ENCODE assay signal across 9 cellular contexts in genomic region chr3:129118745-129119144, GRCh38. TPM values are rescaled to one million over a fixed set of nuclear protein-coding genes. Genes with fewer than 3 reads are reported as not detected.
DNase-seq lines count a peak whose midpoint lies in the region; ATAC-seq and TF ChIP-seq lines count a peak whose summit lies in the region.
"Had no signal": no experiment of that assay in that cellular context is flagged by ENCODE, and none has a peak within 500 bp of the region (broad histone marks: within the 10 kb centered on the region; RNA-seq: fewer than 3 reads in every experiment).

No MANE protein-coding gene starts in this region.

- H3K36me3 ChIP-seq in iPS-20b (ENCODE audit: insufficient read depth, low read depth, low read length) (no peaks in the 10 kb centered on the region), suprapubic skin (no peaks in the 10 kb centered on the region)
- H3K36me3 ChIP-seq: cardiac muscle cell had no signal

- H3K27me3 ChIP-seq in iPS-20b (ENCODE audit: insufficient read depth, low read length) (no peaks in the 10 kb centered on the region), suprapubic skin (no peaks in the 10 kb centered on the region)
- H3K27me3 ChIP-seq: cardiac muscle cell had no signal

- no peak for ATAC-seq in activated CD8-positive, alpha-beta memory T cell treated with anti-CD3 and anti-CD28 coated beads, Interleukin-2, amount 10 ng/mL, durations not matched to agents 7 days and 5 days

- TF ChIP-seq POLR2A in suprapubic skin (IDR thresholded peaks at IDR 0.05): no peak

- TF ChIP-seq CTCF in suprapubic skin (IDR thresholded peaks at IDR 0.05): no peak

- H3K4me1 ChIP-seq in iPS-20b (ENCODE audit: insufficient read depth, low read length) (peaks cover 35% of the 10 kb centered on the region), suprapubic skin (peaks cover 33% of the 10 kb centered on the region)

- peak overlapping the region; percentile 83; the same call in 1 of the 2 replicates for H3K9ac ChIP-seq in iPS-20b (ENCODE audit: low read depth, low read length)

- 79% methylated on average over 5 of the region's 5 CpGs for WGBS in suprapubic skin

- H3K9me3 ChIP-seq in iPS-20b (ENCODE audit: insufficient read depth, low read depth, low read length) (no peaks in the 10 kb centered on the region), suprapubic skin (no peaks in the 10 kb centered on the region)

- peak overlapping the region; percentile 97 for H3K27ac Mint-ChIP-seq in activated CD8-positive, alpha-beta memory T cell treated with anti-CD3 and anti-CD28 coated beads, Interleukin-2, amount 10 ng/mL, durations not matched to agents 7 days and 5 days

- H3K36me3 Mint-ChIP-seq in activated CD8-positive, alpha-beta memory T cell treated with anti-CD3 and anti-CD28 coated beads, Interleukin-2, amount 10 ng/mL, durations not matched to agents 7 days and 5 days: peaks cover 27% of the 10 kb centered on the region

- no peak overlapping the region for H3K27ac ChIP-seq in iPS-20b (ENCODE audit: low read length)
- no peak overlapping the region for H3K27ac ChIP-seq in suprapubic skin
- H3K27ac ChIP-seq: cardiac muscle cell had no signal

- H3K27me3 Mint-ChIP-seq in activated CD8-positive, alpha-beta memory T cell treated with anti-CD3 and anti-CD28 coated beads, Interleukin-2, amount 10 ng/mL, durations not matched to agents 7 days and 5 days: no peaks in the 10 kb centered on the region

- no peaks in the 10 kb centered on the region for H3K9me3 Mint-ChIP-seq in activated CD8-positive, alpha-beta memory T cell treated with anti-CD3 and anti-CD28 coated beads, Interleukin-2, amount 10 ng/mL, durations not matched to agents 7 days and 5 days (ENCODE audit: low read depth)

- CTCF ChIA-PET in activated CD8-positive, alpha-beta memory T cell treated with anti-CD3 and anti-CD28 coated beads, Interleukin-2, amount 10 ng/mL, durations not matched to agents 7 days and 5 days (lab: Charles Lee): interaction anchor here (0.7 to 6.1 kb wide), 15 partner anchors 10 to 148 kb away, joined by 3 to 45 read pairs (median 3); no protein-coding TSS in a partner anchor

- peaks cover 69% of the 10 kb centered on the region for H3K4me1 Mint-ChIP-seq in activated CD8-positive, alpha-beta memory T cell treated with anti-CD3 and anti-CD28 coated beads, Interleukin-2, amount 10 ng/mL, durations not matched to agents 7 days and 5 days

- peak overlapping the region; percentile 88 for H3K4me3 Mint-ChIP-seq in activated CD8-positive, alpha-beta memory T cell treated with anti-CD3 and anti-CD28 coated beads, Interleukin-2, amount 10 ng/mL, durations not matched to agents 7 days and 5 days

- TF ChIP-seq EP300 in suprapubic skin (IDR thresholded peaks at IDR 0.05): no peak

- H3K4me3 ChIP-seq in iPS-20b (ENCODE audit: low read length) (peak overlapping the region; percentile 81; the same call in 1 of the 2 replicates), suprapubic skin (peak overlapping the region; percentile 85)

- DNase-seq in activated CD8-positive, alpha-beta memory T cell treated with anti-CD3 and anti-CD28 coated beads, Interleukin-2, amount 10 ng/mL, durations not matched to agents 7 days and 5 days: peak; percentile 64
- no peak for DNase-seq in activated CD8-positive, alpha-beta memory T cell treated with anti-CD3 and anti-CD28 coated beads, Interleukin-2, amount 50 U/mL, for 48 hours
- DNase-seq in activated effector memory CD4-positive, alpha-beta T cell treated with anti-CD3 and anti-CD28 coated beads, Interleukin-2, amount 50 U/mL, for 16 hours: peak; percentile 72
- DNase-seq in suprapubic skin (ENCODE audit: low spot score in 2 of 2) (no peak), GDM1 (lab: John Stamatoyannopoulos, UW) (no peak), NCI-H1436 treated with DMSO at 0.1 percent for 48 hours (lab: John Stamatoyannopoulos, UW) (no peak), NCI-H2029 (lab: John Stamatoyannopoulos, UW) (no peak)

RNA-seq across cellular contexts. Expression of gene RAB43, which starts 2.9 kb away (rescaled TPM):
- 10 to 100 TPM; 33.7 to 36.1 TPM for total RNA-seq in activated CD8-positive, alpha-beta memory T cell treated with anti-CD3 and anti-CD28 coated beads, Interleukin-2, amount 10 ng/mL, durations not matched to agents 7 days and 5 days
- total RNA-seq in suprapubic skin: 10 to 100 TPM in 1 of 4 donors, 1 to 10 TPM in 3; 7.3 to 20.4 (median 8.3) TPM

RNA-seq across cellular contexts. Expression of gene ISY1, which starts 42.1 kb away (rescaled TPM):
- total RNA-seq in activated CD8-positive, alpha-beta memory T cell treated with anti-CD3 and anti-CD28 coated beads, Interleukin-2, amount 10 ng/mL, durations not matched to agents 7 days and 5 days: 10 to 100 TPM; 44.4 to 75.9 TPM
- total RNA-seq in suprapubic skin: 10 to 100 TPM in 3 of 4 donors, 1 to 10 TPM in 1; 6.3 to 18.2 (median 16.3) TPM

RNA-seq across cellular contexts. Expression of gene GP9, which starts 58.2 kb away (rescaled TPM):
- total RNA-seq in activated CD8-positive, alpha-beta memory T cell treated with anti-CD3 and anti-CD28 coated beads, Interleukin-2, amount 10 ng/mL, durations not matched to agents 7 days and 5 days: not detected
- not detected for total RNA-seq in suprapubic skin
- total RNA-seq: cardiac muscle cell had no signal

Comparison
In these comparisons a context has a peak if more than half of its experiments do, and no peak if none do; other contexts are left out.
1. DNase-seq: peak in activated CD8-positive, alpha-beta memory T cell treated with anti-CD3 and anti-CD28 coated beads, Interleukin-2, amount 10 ng/mL, durations not matched to agents 7 days and 5 days (single experiment) and activated effector memory CD4-positive, alpha-beta T cell treated with anti-CD3 and anti-CD28 coated beads, Interleukin-2, amount 50 U/mL, for 16 hours (single experiment); none in activated CD8-positive, alpha-beta memory T cell treated with anti-CD3 and anti-CD28 coated beads, Interleukin-2, amount 50 U/mL, for 48 hours (single experiment), suprapubic skin (0 of 2), GDM1 (single experiment), NCI-H1436 treated with DMSO at 0.1 percent for 48 hours (single experiment) and NCI-H2029 (single experiment).